ENCODE assay signal across 1 cellular context in genomic region chr9:94165592-94166236, GRCh38.
TF ChIP-seq lines count a peak whose summit lies in the region.

No MANE protein-coding gene starts in this region.

TF ChIP-seq in GM12878, 131 proteins besides CTCF, POLR2A, EP300 and RAD21 (continued from another document and continues in another):
- TF ChIP-seq, protein P1, sequence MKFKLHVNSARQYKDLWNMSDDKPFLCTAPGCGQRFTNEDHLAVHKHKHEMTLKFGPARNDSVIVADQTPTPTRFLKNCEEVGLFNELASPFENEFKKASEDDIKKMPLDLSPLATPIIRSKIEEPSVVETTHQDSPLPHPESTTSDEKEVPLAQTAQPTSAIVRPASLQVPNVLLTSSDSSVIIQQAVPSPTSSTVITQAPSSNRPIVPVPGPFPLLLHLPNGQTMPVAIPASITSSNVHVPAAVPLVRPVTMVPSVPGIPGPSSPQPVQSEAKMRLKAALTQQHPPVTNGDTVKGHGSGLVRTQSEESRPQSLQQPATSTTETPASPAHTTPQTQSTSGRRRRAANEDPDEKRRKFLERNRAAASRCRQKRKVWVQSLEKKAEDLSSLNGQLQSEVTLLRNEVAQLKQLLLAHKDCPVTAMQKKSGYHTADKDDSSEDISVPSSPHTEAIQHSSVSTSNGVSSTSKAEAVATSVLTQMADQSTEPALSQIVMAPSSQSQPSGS (IDR thresholded peaks at IDR 0.05; ENCODE audit: low read length) = no peak
- TF ChIP-seq IKZF1 (conservative IDR thresholded peaks at IDR 0.05) (no peak), RUNX3 (IDR thresholded peaks at IDR 0.05; ENCODE audit: low read length) (no peak), POU2F2 (IDR thresholded peaks at IDR 0.05; ENCODE audit: borderline replicate concordance, low read depth, low read length) (no peak), NRF1 (conservative IDR thresholded peaks at IDR 0.05; ENCODE audit: low read depth, low read length) (no peak), BHLHE40 (IDR thresholded peaks at IDR 0.05; ENCODE audit: borderline replicate concordance in 1 of 2, low read depth in 2 of 2, low read length in 1 of 2) (peak; percentile 91 to 95), GATAD2B (conservative IDR thresholded peaks at IDR 0.05; ENCODE audit: low read depth) (0 out of 2 replicates have a peak, but pooled peaks have one; percentile 13), REST (IDR thresholded peaks at IDR 0.05; ENCODE audit: low read depth, low read length) (peak; percentile 64; the same call in 1 of the 2 replicates), BRCA1 (IDR thresholded peaks at IDR 0.05; ENCODE audit: low read depth, low read length) (no peak), MTA2 (IDR thresholded peaks at IDR 0.05; ENCODE audit: low read depth) (no peak), NR2F1 (conservative IDR thresholded peaks at IDR 0.05) (peak; percentile 46; the same call in 1 of the 2 replicates), RAD51 (IDR thresholded peaks at IDR 0.05) (peak; percentile 95), KLF5 (IDR thresholded peaks at IDR 0.05; ENCODE audit: partially characterized antibody) (no peak), MLLT1 (IDR thresholded peaks at IDR 0.05) (peak; percentile 81), HDAC6 (IDR thresholded peaks at IDR 0.05; ENCODE audit: unreplicated experiment) (no peak), ZZZ3 (IDR thresholded peaks at IDR 0.05; ENCODE audit: control insufficient read depth, insufficient read length, low read depth) (no peak), PBX3 (IDR thresholded peaks at IDR 0.05; ENCODE audit: insufficient replicate concordance, low read depth, low read length) (peak; percentile 97), IKZF2 (IDR thresholded peaks at IDR 0.05) (no peak; a peak in 1 of 4 replicates), YBX1 (IDR thresholded peaks at IDR 0.05) (no peak), ZNF687 (IDR thresholded peaks at IDR 0.05) (peak; percentile 47), PML (IDR thresholded peaks at IDR 0.05; ENCODE audit: low read length) (no peak), SMARCA5 (IDR thresholded peaks at IDR 0.05) (no peak), ZNF274 (IDR thresholded peaks at IDR 0.05; ENCODE audit: insufficient read depth, insufficient read length) (no peak)
- TF ChIP-seq, protein P2, sequence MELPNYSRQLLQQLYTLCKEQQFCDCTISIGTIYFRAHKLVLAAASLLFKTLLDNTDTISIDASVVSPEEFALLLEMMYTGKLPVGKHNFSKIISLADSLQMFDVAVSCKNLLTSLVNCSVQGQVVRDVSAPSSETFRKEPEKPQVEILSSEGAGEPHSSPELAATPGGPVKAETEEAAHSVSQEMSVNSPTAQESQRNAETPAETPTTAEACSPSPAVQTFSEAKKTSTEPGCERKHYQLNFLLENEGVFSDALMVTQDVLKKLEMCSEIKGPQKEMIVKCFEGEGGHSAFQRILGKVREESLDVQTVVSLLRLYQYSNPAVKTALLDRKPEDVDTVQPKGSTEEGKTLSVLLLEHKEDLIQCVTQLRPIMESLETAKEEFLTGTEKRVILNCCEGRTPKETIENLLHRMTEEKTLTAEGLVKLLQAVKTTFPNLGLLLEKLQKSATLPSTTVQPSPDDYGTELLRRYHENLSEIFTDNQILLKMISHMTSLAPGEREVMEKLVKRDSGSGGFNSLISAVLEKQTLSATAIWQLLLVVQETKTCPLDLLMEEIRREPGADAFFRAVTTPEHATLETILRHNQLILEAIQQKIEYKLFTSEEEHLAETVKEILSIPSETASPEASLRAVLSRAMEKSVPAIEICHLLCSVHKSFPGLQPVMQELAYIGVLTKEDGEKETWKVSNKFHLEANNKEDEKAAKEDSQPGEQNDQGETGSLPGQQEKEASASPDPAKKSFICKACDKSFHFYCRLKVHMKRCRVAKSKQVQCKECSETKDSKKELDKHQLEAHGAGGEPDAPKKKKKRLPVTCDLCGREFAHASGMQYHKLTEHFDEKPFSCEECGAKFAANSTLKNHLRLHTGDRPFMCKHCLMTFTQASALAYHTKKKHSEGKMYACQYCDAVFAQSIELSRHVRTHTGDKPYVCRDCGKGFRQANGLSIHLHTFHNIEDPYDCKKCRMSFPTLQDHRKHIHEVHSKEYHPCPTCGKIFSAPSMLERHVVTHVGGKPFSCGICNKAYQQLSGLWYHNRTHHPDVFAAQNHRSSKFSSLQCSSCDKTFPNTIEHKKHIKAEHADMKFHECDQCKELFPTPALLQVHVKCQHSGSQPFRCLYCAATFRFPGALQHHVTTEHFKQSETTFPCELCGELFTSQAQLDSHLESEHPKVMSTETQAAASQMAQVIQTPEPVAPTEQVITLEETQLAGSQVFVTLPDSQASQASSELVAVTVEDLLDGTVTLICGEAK (IDR thresholded peaks at IDR 0.05; ENCODE audit: borderline replicate concordance) = no peak
- TF ChIP-seq, protein P3, sequence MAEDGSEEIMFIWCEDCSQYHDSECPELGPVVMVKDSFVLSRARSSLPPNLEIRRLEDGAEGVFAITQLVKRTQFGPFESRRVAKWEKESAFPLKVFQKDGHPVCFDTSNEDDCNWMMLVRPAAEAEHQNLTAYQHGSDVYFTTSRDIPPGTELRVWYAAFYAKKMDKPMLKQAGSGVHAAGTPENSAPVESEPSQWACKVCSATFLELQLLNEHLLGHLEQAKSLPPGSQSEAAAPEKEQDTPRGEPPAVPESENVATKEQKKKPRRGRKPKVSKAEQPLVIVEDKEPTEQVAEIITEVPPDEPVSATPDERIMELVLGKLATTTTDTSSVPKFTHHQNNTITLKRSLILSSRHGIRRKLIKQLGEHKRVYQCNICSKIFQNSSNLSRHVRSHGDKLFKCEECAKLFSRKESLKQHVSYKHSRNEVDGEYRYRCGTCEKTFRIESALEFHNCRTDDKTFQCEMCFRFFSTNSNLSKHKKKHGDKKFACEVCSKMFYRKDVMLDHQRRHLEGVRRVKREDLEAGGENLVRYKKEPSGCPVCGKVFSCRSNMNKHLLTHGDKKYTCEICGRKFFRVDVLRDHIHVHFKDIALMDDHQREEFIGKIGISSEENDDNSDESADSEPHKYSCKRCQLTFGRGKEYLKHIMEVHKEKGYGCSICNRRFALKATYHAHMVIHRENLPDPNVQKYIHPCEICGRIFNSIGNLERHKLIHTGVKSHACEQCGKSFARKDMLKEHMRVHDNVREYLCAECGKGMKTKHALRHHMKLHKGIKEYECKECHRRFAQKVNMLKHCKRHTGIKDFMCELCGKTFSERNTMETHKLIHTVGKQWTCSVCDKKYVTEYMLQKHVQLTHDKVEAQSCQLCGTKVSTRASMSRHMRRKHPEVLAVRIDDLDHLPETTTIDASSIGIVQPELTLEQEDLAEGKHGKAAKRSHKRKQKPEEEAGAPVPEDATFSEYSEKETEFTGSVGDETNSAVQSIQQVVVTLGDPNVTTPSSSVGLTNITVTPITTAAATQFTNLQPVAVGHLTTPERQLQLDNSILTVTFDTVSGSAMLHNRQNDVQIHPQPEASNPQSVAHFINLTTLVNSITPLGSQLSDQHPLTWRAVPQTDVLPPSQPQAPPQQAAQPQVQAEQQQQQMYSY (CRISPR knock-in tag; IDR thresholded peaks at IDR 0.05) = no peak
- TF ChIP-seq, protein P4, sequence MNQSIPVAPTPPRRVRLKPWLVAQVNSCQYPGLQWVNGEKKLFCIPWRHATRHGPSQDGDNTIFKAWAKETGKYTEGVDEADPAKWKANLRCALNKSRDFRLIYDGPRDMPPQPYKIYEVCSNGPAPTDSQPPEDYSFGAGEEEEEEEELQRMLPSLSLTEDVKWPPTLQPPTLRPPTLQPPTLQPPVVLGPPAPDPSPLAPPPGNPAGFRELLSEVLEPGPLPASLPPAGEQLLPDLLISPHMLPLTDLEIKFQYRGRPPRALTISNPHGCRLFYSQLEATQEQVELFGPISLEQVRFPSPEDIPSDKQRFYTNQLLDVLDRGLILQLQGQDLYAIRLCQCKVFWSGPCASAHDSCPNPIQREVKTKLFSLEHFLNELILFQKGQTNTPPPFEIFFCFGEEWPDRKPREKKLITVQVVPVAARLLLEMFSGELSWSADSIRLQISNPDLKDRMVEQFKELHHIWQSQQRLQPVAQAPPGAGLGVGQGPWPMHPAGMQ (IDR thresholded peaks at IDR 0.05; ENCODE audit: borderline replicate concordance) = no peak
- TF ChIP-seq, protein P5, sequence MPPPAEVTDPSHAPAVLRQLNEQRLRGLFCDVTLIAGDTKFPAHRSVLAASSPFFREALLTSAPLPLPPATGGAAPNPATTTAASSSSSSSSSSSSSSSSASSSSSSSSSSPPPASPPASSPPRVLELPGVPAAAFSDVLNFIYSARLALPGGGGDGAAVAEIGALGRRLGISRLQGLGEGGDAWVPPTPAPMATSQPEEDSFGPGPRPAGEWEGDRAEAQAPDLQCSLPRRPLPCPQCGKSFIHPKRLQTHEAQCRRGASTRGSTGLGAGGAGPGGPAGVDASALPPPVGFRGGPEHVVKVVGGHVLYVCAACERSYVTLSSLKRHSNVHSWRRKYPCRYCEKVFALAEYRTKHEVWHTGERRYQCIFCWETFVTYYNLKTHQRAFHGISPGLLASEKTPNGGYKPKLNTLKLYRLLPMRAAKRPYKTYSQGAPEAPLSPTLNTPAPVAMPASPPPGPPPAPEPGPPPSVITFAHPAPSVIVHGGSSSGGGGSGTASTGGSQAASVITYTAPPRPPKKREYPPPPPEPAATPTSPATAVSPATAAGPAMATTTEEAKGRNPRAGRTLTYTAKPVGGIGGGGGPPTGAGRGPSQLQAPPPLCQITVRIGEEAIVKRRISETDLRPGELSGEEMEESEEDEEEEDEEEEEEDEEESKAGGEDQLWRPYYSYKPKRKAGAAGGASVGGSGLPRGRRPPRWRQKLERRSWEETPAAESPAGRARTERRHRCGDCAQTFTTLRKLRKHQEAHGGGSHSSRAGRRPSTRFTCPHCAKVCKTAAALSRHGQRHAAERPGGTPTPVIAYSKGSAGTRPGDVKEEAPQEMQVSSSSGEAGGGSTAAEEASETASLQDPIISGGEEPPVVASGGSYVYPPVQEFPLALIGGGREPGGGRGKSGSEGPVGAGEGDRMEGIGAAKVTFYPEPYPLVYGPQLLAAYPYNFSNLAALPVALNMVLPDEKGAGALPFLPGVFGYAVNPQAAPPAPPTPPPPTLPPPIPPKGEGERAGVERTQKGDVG (CRISPR knock-in tag; IDR thresholded peaks at IDR 0.05) = no peak
